ENCODE assay signal across 23 cellular contexts in the genomic region with DNA sequence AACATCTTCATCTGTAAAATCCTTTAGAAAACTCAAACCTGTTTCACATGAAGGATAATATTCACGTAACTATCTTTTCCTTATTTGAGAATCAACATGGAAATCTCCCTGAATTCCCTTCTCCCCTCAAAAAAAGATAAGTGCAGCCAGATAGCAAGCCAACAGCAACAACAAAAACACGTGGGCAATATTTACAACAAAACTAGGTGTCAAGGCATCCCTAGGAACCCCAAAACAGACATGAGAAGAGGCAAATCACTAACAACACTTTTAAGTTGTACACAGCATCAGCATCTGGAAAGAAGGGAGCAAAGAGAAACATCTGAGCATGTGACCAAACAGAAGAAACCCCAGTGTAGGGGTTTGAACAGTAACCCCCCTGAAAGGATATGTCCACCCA. TPM values are rescaled to one million over a fixed set of nuclear protein-coding genes. Genes with fewer than 3 reads are reported as not detected.
A peak's percentile ranks its signal among the peaks of the same experiment; 100 is the strongest.
DNase-seq lines count a peak whose midpoint lies in the region; ATAC-seq, FAIRE-seq and TF ChIP-seq lines count a peak whose summit lies in the region.
"Had no signal": no experiment of that assay in that cellular context is flagged by ENCODE, and none has a peak within 500 bp of the region (broad histone marks: within the 10 kb centered on the region; RNA-seq: fewer than 3 reads in every experiment).

No MANE protein-coding gene starts in this region.

- no peak for TF ChIP-seq POLR2A in K562 (conservative IDR thresholded peaks at IDR 0.05)
- no peak for TF ChIP-seq POLR2A in stomach (IDR thresholded peaks at IDR 0.05)

- no peaks in the 10 kb centered on the region for H3K36me3 Mint-ChIP-seq in activated naive CD4-positive, alpha-beta T cell treated with anti-CD3 and anti-CD28 coated beads, Interleukin-2, amount 50 U/mL, for 24 hours
- H3K36me3 Mint-ChIP-seq in nephron progenitor cell (ENCODE audit: low read depth): peaks cover 15% of the 10 kb centered on the region

- TF ChIP-seq RAD21 in K562 (CRISPR knock-in tag; conservative IDR thresholded peaks at IDR 0.05 in 1 of 2, IDR thresholded peaks at IDR 0.05 in 1 of 2): no peak

- ATAC-seq in K562 (no peak), GM21367 (IDR thresholded peaks at IDR 0.05; ENCODE audit: unreplicated experiment) (no peak)
- ATAC-seq: GM23338, HCT116 had no signal

- BruUV-seq in K562 (replicated peaks; lab: Mats Ljungman, UMichigan): no TSS peak

- in situ Hi-C loops in K562 (cut with MboI): no loop called here

- CTCF ChIA-PET in K562 (lab: Yijun Ruan, JAX; ENCODE audit: low intra/inter-chr PET ratio): no interaction called here

- H4K20me1 ChIP-seq in K562 (replicated peaks; ENCODE audit: control insufficient read depth, insufficient read depth, low read length): peaks cover 32% of the 10 kb centered on the region

- H3K27me3 Mint-ChIP-seq in activated naive CD4-positive, alpha-beta T cell treated with anti-CD3 and anti-CD28 coated beads, Interleukin-2, amount 50 U/mL, for 24 hours: no peaks in the 10 kb centered on the region
- no peaks in the 10 kb centered on the region for H3K27me3 Mint-ChIP-seq in nephron progenitor cell (ENCODE audit: low read depth, poor library complexity)
- H3K27me3 Mint-ChIP-seq: B cell; CD4-positive, alpha-beta T cell had no signal

- H3K36me3 ChIP-seq in K562 (ENCODE audit: control insufficient read depth, insufficient read depth, low read length): peaks cover 15% of the 10 kb centered on the region; the same call in 1 of the 3 replicates
- H3K36me3 ChIP-seq in stomach: no peaks in the 10 kb centered on the region
- no peaks in the 10 kb centered on the region for H3K36me3 ChIP-seq in BE2C

- no peaks in the 10 kb centered on the region for H3K9me3 ChIP-seq in K562 (replicated peaks; ENCODE audit: control insufficient read depth, insufficient read depth, low read depth, low read length)
- no peaks in the 10 kb centered on the region for H3K9me3 ChIP-seq in stomach
- no peaks in the 10 kb centered on the region for H3K9me3 ChIP-seq in BE2C

- H3K4me1 ChIP-seq in K562 (replicated peaks in 1 of 2; ENCODE audit: control insufficient read depth in 2 of 2, insufficient read depth in 2 of 2, low read length in 2 of 2) (peaks cover 3 to 44% of the 10 kb centered on the region in 2 experiments), stomach (peaks cover 24 to 91% (median 66%) of the 10 kb centered on the region in 4 donors), BE2C (no peaks in the 10 kb centered on the region; the same call in 1 of the 2 replicates)

- no peak overlapping the region for H3K9ac ChIP-seq in K562 (ENCODE audit: insufficient read depth in 1 of 2, low read depth in 2 of 2, low read length in 2 of 2)
- H3K9ac ChIP-seq: BLaER1 treated with 17β-estradiol and CSF1 and Interleukin-3, amounts not matched to agents 10 nM and 100 nM had no signal

- TF ChIP-seq CTCF in K562 (IDR thresholded peaks at IDR 0.05 in 2 of 3, conservative IDR thresholded peaks at IDR 0.05 in 1 of 3; ENCODE audit: insufficient read depth in 2 of 3, low read depth in 1 of 3, low read length in 3 of 3): no peak
- no peak for TF ChIP-seq CTCF in nephron progenitor cell (IDR thresholded peaks at IDR 0.05)
- no peak for TF ChIP-seq CTCF in stomach (IDR thresholded peaks at IDR 0.05)
- TF ChIP-seq CTCF in BE2C (IDR thresholded peaks at IDR 0.05; ENCODE audit: low read depth, low read length): no peak

- peak overlapping the region; percentile 70 for H3K27ac Mint-ChIP-seq in activated naive CD4-positive, alpha-beta T cell treated with anti-CD3 and anti-CD28 coated beads, Interleukin-2, amount 50 U/mL, for 24 hours
- H3K27ac Mint-ChIP-seq in nephron progenitor cell: peak overlapping the region; percentile 2
- H3K27ac Mint-ChIP-seq: B cell; CD4-positive, alpha-beta T cell; GM23338 had no signal

- POLR2A ChIA-PET in K562 (lab: Yijun Ruan, JAX): no interaction called here

- H3K79me2 ChIP-seq in K562 (ENCODE audit: control insufficient read depth, insufficient read depth, low read length): peaks cover 98% of the 10 kb centered on the region

- H3K27ac ChIP-seq in K562 (ENCODE audit: extremely low read depth, low read depth, low read length) (no peak overlapping the region), stomach (peak overlapping the region in 3 of 5 donors; percentile 22 to 75 (median 52))
- H3K27ac ChIP-seq: 22Rv1; BLaER1 treated with 17β-estradiol and CSF1 and Interleukin-3, amounts not matched to agents 10 nM and 100 nM had no signal

- no peaks in the 10 kb centered on the region for H3K9me3 Mint-ChIP-seq in activated naive CD4-positive, alpha-beta T cell treated with anti-CD3 and anti-CD28 coated beads, Interleukin-2, amount 50 U/mL, for 24 hours
- no peaks in the 10 kb centered on the region for H3K9me3 Mint-ChIP-seq in nephron progenitor cell
- H3K9me3 Mint-ChIP-seq: CD14-positive monocyte; CD4-positive, alpha-beta T cell; CD8-positive, alpha-beta memory T cell; GM23338; H9 had no signal

- H3K27me3 ChIP-seq in K562 (ENCODE audit: control insufficient read depth in 2 of 2, insufficient read depth in 2 of 2, low read length in 2 of 2) (no peaks in the 10 kb centered on the region), stomach (no peaks in the 10 kb centered on the region), BE2C (no peaks in the 10 kb centered on the region)
- H3K27me3 ChIP-seq: BLaER1 treated with 17β-estradiol and CSF1 and Interleukin-3, amounts not matched to agents 10 nM and 100 nM had no signal

- peaks cover 4% of the 10 kb centered on the region for H3K9me1 ChIP-seq in K562 (ENCODE audit: control insufficient read depth, insufficient read depth, low read length)

- FAIRE-seq in K562 (lab: Jason Lieb, UNC): no peak
- FAIRE-seq: A204.1, G401.6, GM12892, GM19239 had no signal

- intact Hi-C loops in K562 (cut with micrococcal nuclease) (no loop called here), stomach (cut with DNase I; ENCODE audit: low total_unique reads) (no loop called here)

- 47% methylated on average over 2 of the region's 2 CpGs for WGBS in K562 (ENCODE audit: insufficient coverage, low coverage, missing lambda C conversion rate)
- 35 to 58% (median 40%) methylated on average over 2 of the region's 2 CpGs for WGBS in stomach, 5 donors

- H3K4me1 Mint-ChIP-seq in activated naive CD4-positive, alpha-beta T cell treated with anti-CD3 and anti-CD28 coated beads, Interleukin-2, amount 50 U/mL, for 24 hours: no peaks in the 10 kb centered on the region
- H3K4me1 Mint-ChIP-seq in nephron progenitor cell: no peaks in the 10 kb centered on the region
- H3K4me1 Mint-ChIP-seq: B cell had no signal

- no peak for DNase-seq in activated naive CD4-positive, alpha-beta T cell treated with Interleukin-2 at 50 U/mL for 16 hours
- no peak for DNase-seq in K562 (ENCODE audit: extremely low read depth in 1 of 4, low spot score in 3 of 4)
- no peak for DNase-seq in nephron progenitor cell
- DNase-seq in stomach: no peak
- no peak for DNase-seq in DMS53 treated with DMSO at 0.1 percent for 48 hours (lab: John Stamatoyannopoulos, UW; ENCODE audit: unreplicated experiment)
- no peak for DNase-seq in BE2C
- DNase-seq: CD4-positive, alpha-beta T cell; CD8-positive, alpha-beta memory T cell; DMS53; DND-41; H9 had no signal

- H3K4me3 ChIP-seq in K562: no peak overlapping the region
- H3K4me3 ChIP-seq in stomach: no peak overlapping the region
- H3K4me3 ChIP-seq in BE2C (ENCODE audit: low read depth, low read length): no peak overlapping the region
- H3K4me3 ChIP-seq: BLaER1 treated with 17β-estradiol and CSF1 and Interleukin-3, amounts not matched to agents 10 nM and 100 nM; GM23338 had no signal

- H3K4me3 Mint-ChIP-seq in activated naive CD4-positive, alpha-beta T cell treated with anti-CD3 and anti-CD28 coated beads, Interleukin-2, amount 50 U/mL, for 24 hours: no peak overlapping the region
- H3K4me3 Mint-ChIP-seq in nephron progenitor cell: no peak overlapping the region
- H3K4me3 Mint-ChIP-seq: B cell; CD14-positive monocyte; CD4-positive, alpha-beta T cell; CD8-positive, alpha-beta memory T cell; GM23338; H9 had no signal

- no peak overlapping the region for H2AFZ ChIP-seq in K562 (ENCODE audit: low read depth, low read length)
- H2AFZ ChIP-seq: GM23338 had no signal

- no peak for TF ChIP-seq EP300 in K562 (IDR thresholded peaks at IDR 0.05; ENCODE audit: low read length)
- TF ChIP-seq EP300 in stomach (IDR thresholded peaks at IDR 0.05): no peak

- H3K4me2 ChIP-seq in K562 (ENCODE audit: insufficient read depth, low read length): no peak overlapping the region
- H3K4me2 ChIP-seq: GM23338 had no signal

RNA-seq across cellular contexts. Expression of gene ARHGAP21, which starts 12.2 kb away (rescaled TPM):
- total RNA-seq in K562 (2011; cell fraction: chromatin; rRNA removed; ENCODE audit: low replicate concordance): 222 and 366 TPM in 2 replicates
- 80.7 and 94.1 TPM in 2 replicates for total RNA-seq in K562 (2011; cell fraction: nucleolus; rRNA removed)
- 125 and 182 TPM in 2 replicates for total RNA-seq in K562 (2011; cell fraction: nucleoplasm; rRNA removed)
- total RNA-seq in K562 (2014; rRNA removed) (38.7 and 43.1 TPM in 2 replicates), K562 (2014; rRNA removed; fragmentation: Illumina TruSeq; extraction: Trizol) (61.8 and 84.8 TPM in 2 replicates), K562 (2015; rRNA removed; fragmentation: Illumina TruSeq; extraction: Trizol) (72.2 and 75.0 TPM in 2 replicates), K562 (2021) (57.7 and 60.8 TPM in 2 replicates), stomach (100 to 1,000 TPM in 1 of 5 donors, 10 to 100 TPM in 4; 24.9 to 166 (median 93.9) TPM)
- polyA plus RNA-seq in K562 (2011; rRNA removed) (86.1 and 145 TPM in 2 replicates), K562 (2014; fragmentation: Illumina TruSeq; extraction: Trizol) (65.7 and 72.2 TPM in 2 replicates), K562 (2014; fragmentation: Nextera tagmentation; extraction: Ambion mirVana) (10 to 100 TPM; 13.6 to 15.5 TPM), K562 (2014; rRNA removed) (40.3 and 43.6 TPM in 2 replicates), stomach (10 to 100 TPM; 12.7 to 37.7 (median 20.5) TPM)
- polyA plus RNA-seq in K562 (2011; cell fraction: cytosol; rRNA removed): 35.6 and 41.6 TPM in 2 replicates
- polyA plus RNA-seq in K562 (2011; cell fraction: nucleus; rRNA removed): 214 and 250 TPM in 2 replicates
- 32.3 and 36.3 TPM in 2 replicates for polyA plus RNA-seq in K562 (2012)
- 150 and 239 TPM in 2 replicates for polyA minus RNA-seq in K562 (2011; rRNA and poly(A)+ RNA removed)
- 36.3 and 108 TPM in 2 replicates for polyA minus RNA-seq in K562 (2011; cell fraction: cytosol; rRNA and poly(A)+ RNA removed)
- polyA minus RNA-seq in K562 (2011; cell fraction: nucleus; rRNA and poly(A)+ RNA removed): 146 and 167 TPM in 2 replicates
- 28.2 TPM for polyA plus RNA-seq in BE2C (2012; ENCODE audit: insufficient read depth, insufficient read length, low read depth)
